Comparison of ENCODE assay signal across 8 cellular contexts in the genomic region with DNA sequence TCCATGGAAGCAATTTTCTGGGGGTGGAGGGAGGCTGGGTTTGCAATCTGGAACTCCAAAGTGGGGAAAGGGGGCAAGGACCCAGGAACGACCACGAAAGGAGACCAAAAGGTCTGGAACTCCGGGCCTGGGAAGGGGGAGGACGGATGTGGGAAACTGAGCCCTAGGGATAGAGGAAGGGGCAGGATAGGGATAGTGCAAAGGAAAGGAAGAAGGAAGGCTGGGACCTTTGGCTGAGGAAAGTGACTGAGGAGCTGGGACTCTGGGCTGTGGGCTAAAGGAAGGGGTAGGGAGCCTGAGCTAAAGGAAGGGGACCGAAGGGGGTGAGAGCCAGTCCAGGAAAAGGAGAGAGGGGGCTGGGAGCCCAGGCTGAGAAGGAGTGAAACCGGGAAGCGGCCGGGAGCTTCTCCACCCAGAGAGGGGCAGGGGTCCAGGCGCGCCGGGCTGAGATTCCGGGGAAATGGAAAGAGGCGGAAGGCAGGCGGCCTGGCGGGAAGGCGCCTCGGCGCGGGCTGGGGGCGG. TPM values are rescaled to one million over a fixed set of nuclear protein-coding genes. Genes with fewer than 3 reads are reported as not detected.
DNase-seq lines count a peak whose midpoint lies in the region; ATAC-seq, FAIRE-seq and TF ChIP-seq lines count a peak whose summit lies in the region.

No MANE protein-coding gene starts in this region.

- H3K27me3 ChIP-seq in HepG2 (ENCODE audit: control insufficient read depth in 1 of 2, insufficient read depth in 2 of 2, low read length in 2 of 2) (no peaks in the 10 kb centered on the region), tibial nerve (no peaks in the 10 kb centered on the region)

- H3K4me2 ChIP-seq in HepG2 (ENCODE audit: low read depth, low read length): peak overlapping the region; percentile 100

- 6% methylated on average over 12 of the region's 20 CpGs for WGBS in HepG2 (ENCODE audit: low lambda C conversion rate)
- WGBS in tibial nerve, 2 donors: 3 to 6% methylated on average over 12 to 20 of the region's 20 CpGs

- no peak for TF ChIP-seq RAD21 in HepG2 (CRISPR knock-in tag; IDR thresholded peaks at IDR 0.05)

- H3K27me3 Mint-ChIP-seq in activated naive CD4-positive, alpha-beta T cell treated with anti-CD3 and anti-CD28 coated beads for 36 hours (ENCODE audit: low read depth): no peaks in the 10 kb centered on the region

- H3K4me1 ChIP-seq in HepG2 (ENCODE audit: insufficient read depth, low read length): peaks cover 49% of the 10 kb centered on the region
- H3K4me1 ChIP-seq in tibial nerve: peaks cover 0 to 56% (median 38%) of the 10 kb centered on the region in 4 donors

- intact Hi-C loops in activated naive CD4-positive, alpha-beta T cell treated with anti-CD3 and anti-CD28 coated beads for 36 hours (cut with micrococcal nuclease): loop anchor here (2.0 kb wide), 1 partner anchor 618 kb away; the partner anchor contains the start of gene STX12
- intact Hi-C loops in HepG2 (cut with micrococcal nuclease; ENCODE audit: unreplicated experiment): no loop called here

- H3K27ac Mint-ChIP-seq in activated naive CD4-positive, alpha-beta T cell treated with anti-CD3 and anti-CD28 coated beads for 36 hours: peak overlapping the region; percentile 82

- DNase-seq in activated naive CD4-positive, alpha-beta T cell treated with anti-CD3 and anti-CD28 coated beads for 36 hours: no peak
- DNase-seq in activated naive CD4-positive, alpha-beta T cell treated with anti-CD3 and anti-CD28 coated beads, Interleukin-2, amount 50 U/mL, for 16 hours: no peak
- DNase-seq in HepG2 (ENCODE audit: low spot score): no peak
- DNase-seq in tibial nerve (ENCODE audit: low spot score in 2 of 2): no peak
- DNase-seq in NCI-H1105 (lab: John Stamatoyannopoulos, UW): no peak

- TF ChIP-seq CTCF in HepG2 (CRISPR knock-in tag; IDR thresholded peaks at IDR 0.05) (no peak), tibial nerve (IDR thresholded peaks at IDR 0.05) (no peak)

- H3K4me3 Mint-ChIP-seq in activated naive CD4-positive, alpha-beta T cell treated with anti-CD3 and anti-CD28 coated beads for 36 hours: peak overlapping the region; percentile 89

- no peaks in the 10 kb centered on the region for H3K9me3 ChIP-seq in HepG2 (ENCODE audit: low read length)
- H3K9me3 ChIP-seq in tibial nerve: no peaks in the 10 kb centered on the region

- no peaks in the 10 kb centered on the region for H4K20me1 ChIP-seq in HepG2 (ENCODE audit: insufficient read depth, low read length)

- H2AFZ ChIP-seq in HepG2 (ENCODE audit: low read length): no peak overlapping the region

- ATAC-seq in HepG2: peak; percentile 16
- no peak for ATAC-seq in HG03565 (IDR thresholded peaks at IDR 0.05; ENCODE audit: unreplicated experiment)
- ATAC-seq in GM21360 (IDR thresholded peaks at IDR 0.05; ENCODE audit: unreplicated experiment): no peak

- H3K27ac ChIP-seq in angular gyrus (ENCODE audit: low read depth, low read length) (peak overlapping the region; percentile 74), HepG2 (ENCODE audit: extremely low read length, insufficient read depth, low read length) (no peak overlapping the region), tibial nerve (peak overlapping the region; percentile 73 to 94 (median 88))

- H3K4me3 ChIP-seq in HepG2 (replicated peaks in 1 of 3; ENCODE audit: insufficient read depth in 1 of 3, low read depth in 2 of 3, low read length in 3 of 3) (peak overlapping the region; percentile 72 to 81 (median 79)), tibial nerve (peak overlapping the region; percentile 54 to 96 (median 80))

- TF ChIP-seq EP300 in HepG2 (IDR thresholded peaks at IDR 0.05; ENCODE audit: low read depth in 2 of 2, low read length in 2 of 2): no peak
- TF ChIP-seq EP300 in HepG2 (CRISPR knock-in tag; IDR thresholded peaks at IDR 0.05; ENCODE audit: borderline replicate concordance): no peak
- no peak for TF ChIP-seq EP300 in tibial nerve (IDR thresholded peaks at IDR 0.05)

- no peaks in the 10 kb centered on the region for H3K36me3 ChIP-seq in HepG2 (replicated peaks in 1 of 2; ENCODE audit: control insufficient read depth in 1 of 2, insufficient read depth in 2 of 2, low read length in 2 of 2)
- no peaks in the 10 kb centered on the region for H3K36me3 ChIP-seq in tibial nerve

- H3K9ac ChIP-seq in HepG2 (ENCODE audit: insufficient read depth, low read depth, low read length): peak overlapping the region; percentile 81

- H3K79me2 ChIP-seq in HepG2 (ENCODE audit: insufficient read depth, low read length): peaks cover 2% of the 10 kb centered on the region

- TF ChIP-seq POLR2A in HepG2 (IDR thresholded peaks at IDR 0.05; ENCODE audit: insufficient read depth in 1 of 2, low read depth in 2 of 2, low read length in 2 of 2) (no peak), tibial nerve (IDR thresholded peaks at IDR 0.05) (no peak)

- CTCF ChIA-PET in activated naive CD4-positive, alpha-beta T cell treated with anti-CD3 and anti-CD28 coated beads for 36 hours (lab: Charles Lee): interaction anchor here (0.6 to 3.5 kb wide), 9 partner anchors 8 to 364 kb away, joined by 3 to 19 read pairs (median 4); no protein-coding TSS in a partner anchor
- CTCF ChIA-PET in HepG2 (lab: Yijun Ruan, JAX; ENCODE audit: low intra/inter-chr PET ratio, low total read pairs): no interaction called here

- peaks cover 54% of the 10 kb centered on the region for H3K4me1 Mint-ChIP-seq in activated naive CD4-positive, alpha-beta T cell treated with anti-CD3 and anti-CD28 coated beads for 36 hours (ENCODE audit: low read depth)

- TSS peak; percentile 64 for BruUV-seq in HepG2 (replicated peaks; lab: Mats Ljungman, UMichigan)

- in situ Hi-C loops in HepG2 (cut with HindIII; ENCODE audit: extremely low pct_ligation_motif_present, low pct_unique_long_range_greater_than_20kb): no loop called here

- no peak for FAIRE-seq in HepG2 (lab: Jason Lieb, UNC)

- peaks cover 1% of the 10 kb centered on the region for H3K36me3 Mint-ChIP-seq in activated naive CD4-positive, alpha-beta T cell treated with anti-CD3 and anti-CD28 coated beads for 36 hours (ENCODE audit: low read depth)

- no peaks in the 10 kb centered on the region for H3K9me3 Mint-ChIP-seq in activated naive CD4-positive, alpha-beta T cell treated with anti-CD3 and anti-CD28 coated beads for 36 hours

- POLR2A ChIA-PET in HepG2 (lab: Yijun Ruan, JAX): interaction anchor here (0.5 to 3.3 kb wide), 20 partner anchors 9 to 1492 kb away, joined by 3 to 40 read pairs (median 4); partner anchors contain the start of genes STX12, TRNP1 and WASF2

TF ChIP-seq in HepG2, 621 proteins besides CTCF, POLR2A, EP300 and RAD21 (continues in another document):
- TF ChIP-seq ZNF598 (CRISPR knock-in tag; IDR thresholded peaks at IDR 0.05; ENCODE audit: borderline replicate concordance) (no peak), LBX2 (CRISPR knock-in tag; IDR thresholded peaks at IDR 0.05; ENCODE audit: borderline replicate concordance) (no peak), KLF9 (CRISPR knock-in tag; IDR thresholded peaks at IDR 0.05; ENCODE audit: low read depth) (no peak), ZNF816 (CRISPR knock-in tag; IDR thresholded peaks at IDR 0.05; ENCODE audit: borderline replicate concordance) (0 out of 2 replicates have a peak, but pooled peaks have one; percentile 5), ZBTB21 (CRISPR knock-in tag; IDR thresholded peaks at IDR 0.05) (no peak), ZNF317 (CRISPR knock-in tag; IDR thresholded peaks at IDR 0.05) (no peak)
- TF ChIP-seq, protein P1, sequence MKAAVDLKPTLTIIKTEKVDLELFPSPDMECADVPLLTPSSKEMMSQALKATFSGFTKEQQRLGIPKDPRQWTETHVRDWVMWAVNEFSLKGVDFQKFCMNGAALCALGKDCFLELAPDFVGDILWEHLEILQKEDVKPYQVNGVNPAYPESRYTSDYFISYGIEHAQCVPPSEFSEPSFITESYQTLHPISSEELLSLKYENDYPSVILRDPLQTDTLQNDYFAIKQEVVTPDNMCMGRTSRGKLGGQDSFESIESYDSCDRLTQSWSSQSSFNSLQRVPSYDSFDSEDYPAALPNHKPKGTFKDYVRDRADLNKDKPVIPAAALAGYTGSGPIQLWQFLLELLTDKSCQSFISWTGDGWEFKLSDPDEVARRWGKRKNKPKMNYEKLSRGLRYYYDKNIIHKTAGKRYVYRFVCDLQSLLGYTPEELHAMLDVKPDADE (CRISPR knock-in tag; IDR thresholded peaks at IDR 0.05): 0 out of 2 replicates have a peak, but pooled peaks have one; percentile 27

RNA-seq across cellular contexts. Expression of gene SLC9A1, which starts 0.4 kb away (rescaled TPM):
- 10 to 100 TPM; 15.4 to 16.5 TPM for total RNA-seq in activated naive CD4-positive, alpha-beta T cell treated with anti-CD3 and anti-CD28 coated beads for 36 hours
- total RNA-seq in HepG2 (2016; rRNA removed; fragmentation: Illumina TruSeq; extraction: Trizol) (2.7 and 2.9 TPM in 2 replicates), tibial nerve (10 to 100 TPM in 1 of 4 donors, 1 to 10 TPM in 3; 5.9 to 21.9 (median 7.8) TPM)
- total RNA-seq in HepG2 (2016; cell fraction: cytosol; rRNA removed; fragmentation: Illumina TruSeq; extraction: Trizol; ENCODE audit: low read depth): 1.8 and 2.1 TPM in 2 replicates
- 1.6 and 2.5 TPM in 2 replicates for total RNA-seq in HepG2 (2016; cell fraction: insoluble cytoplasmic fraction; rRNA removed; fragmentation: Illumina TruSeq; extraction: Trizol)
- 3.1 and 3.8 TPM in 2 replicates for total RNA-seq in HepG2 (2016; cell fraction: membrane; rRNA removed; fragmentation: Illumina TruSeq; extraction: Trizol)
- 3.9 and 5.2 TPM in 2 replicates for total RNA-seq in HepG2 (2016; cell fraction: nucleus; rRNA removed; fragmentation: Illumina TruSeq; extraction: Trizol)
- 1.4 and 1.7 TPM in 2 replicates for polyA plus RNA-seq in HepG2 (2011; rRNA removed)
- polyA plus RNA-seq in HepG2 (2011; cell fraction: cytosol; rRNA removed): 1.0 and 2.7 TPM in 2 replicates
- polyA plus RNA-seq in HepG2 (2011; cell fraction: nucleus; rRNA removed): 5.0 and 5.3 TPM in 2 replicates
- 4.8 and 6.7 TPM in 2 replicates for polyA plus RNA-seq in HepG2 (2012)
- polyA plus RNA-seq in HepG2 (2016; cell fraction: cytosol; fragmentation: Illumina TruSeq; extraction: Trizol; ENCODE audit: low read depth): 0.97 and 1.3 TPM in 2 replicates
- polyA plus RNA-seq in HepG2 (2016; cell fraction: insoluble cytoplasmic fraction; fragmentation: Illumina TruSeq; extraction: Trizol; ENCODE audit: low read depth): 2.6 and 5.0 TPM in 2 replicates
- polyA plus RNA-seq in HepG2 (2016; cell fraction: membrane; fragmentation: Illumina TruSeq; extraction: Trizol; ENCODE audit: low read depth): 2.2 and 2.7 TPM in 2 replicates
- polyA plus RNA-seq in HepG2 (2016; cell fraction: nucleus; fragmentation: Illumina TruSeq; extraction: Trizol; ENCODE audit: insufficient read depth, low read depth): 11.1 and 12.2 TPM in 2 replicates
- 5.1 and 11.1 TPM in 2 replicates for polyA minus RNA-seq in HepG2 (2011; rRNA and poly(A)+ RNA removed; ENCODE audit: low replicate concordance)
- 1.7 and 4.4 TPM in 2 replicates for polyA minus RNA-seq in HepG2 (2011; cell fraction: cytosol; rRNA and poly(A)+ RNA removed)
- 3.1 and 3.2 TPM in 2 replicates for polyA minus RNA-seq in HepG2 (2011; cell fraction: nucleus; rRNA and poly(A)+ RNA removed)
